ENCODE assay signal across 14 cellular contexts in genomic region chr12:59619461-59620240, GRCh38. TPM values are rescaled to one million over a fixed set of nuclear protein-coding genes. Genes with fewer than 3 reads are reported as not detected.
DNase-seq lines count a peak whose midpoint lies in the region; ATAC-seq, FAIRE-seq and TF ChIP-seq lines count a peak whose summit lies in the region.
"Had no signal": no experiment of that assay in that cellular context is flagged by ENCODE, and none has a peak within 500 bp of the region (broad histone marks: within the 10 kb centered on the region; RNA-seq: fewer than 3 reads in every experiment).

No MANE protein-coding gene starts in this region.

- H3K9me3 ChIP-seq in endothelial cell of umbilical vein (replicated peaks; ENCODE audit: control insufficient read depth, insufficient read depth, low read length) (no peaks in the 10 kb centered on the region), neuronal stem cell (replicated peaks in 1 of 2; ENCODE audit: control insufficient read depth in 2 of 2, insufficient read depth in 1 of 2, low read depth in 1 of 2, low read length in 2 of 2) (peaks cover 0 to 1% of the 10 kb centered on the region in 2 donors)
- H3K9me3 ChIP-seq: lower lobe of right lung had no signal

- H3K14ac ChIP-seq in neuronal stem cell (ENCODE audit: low read length): no peak overlapping the region

- H3K9me1 ChIP-seq in endothelial cell of umbilical vein (replicated peaks; ENCODE audit: control insufficient read depth, extremely low read depth, insufficient read depth, low read length): no peaks in the 10 kb centered on the region

- H3K36me3 ChIP-seq in endothelial cell of umbilical vein (ENCODE audit: control insufficient read depth in 2 of 2, extremely low read depth in 1 of 2, insufficient read depth in 2 of 2, low read length in 2 of 2) (no peaks in the 10 kb centered on the region), neuronal stem cell (replicated peaks in 1 of 2; ENCODE audit: control insufficient read depth in 2 of 2, insufficient read depth in 2 of 2, low read length in 2 of 2) (no peaks in the 10 kb centered on the region)
- H3K36me3 ChIP-seq: lower lobe of right lung had no signal

- H3K27me3 ChIP-seq in endothelial cell of umbilical vein (ENCODE audit: control insufficient read depth in 2 of 2, insufficient read depth in 2 of 2, low read length in 2 of 2) (no peaks in the 10 kb centered on the region), neuronal stem cell (ENCODE audit: control insufficient read depth in 3 of 3, insufficient read depth in 3 of 3, low read depth in 1 of 3, low read length in 3 of 3) (no peaks in the 10 kb centered on the region)

- H2BK120ac ChIP-seq in neuronal stem cell (ENCODE audit: low read depth, low read length): no peak overlapping the region

- no peak overlapping the region for H2AFZ ChIP-seq in endothelial cell of umbilical vein (ENCODE audit: low read depth, low read length)
- no peak overlapping the region for H2AFZ ChIP-seq in neuronal stem cell (ENCODE audit: low read length)

- POLR2A ChIA-PET in endothelial cell of umbilical vein (lab: Charles Lee): no interaction called here

- H3K4me3 ChIP-seq in endothelial cell of umbilical vein (replicated peaks in 1 of 3; ENCODE audit: insufficient read depth in 1 of 3, low read depth in 1 of 3, low read length in 3 of 3): no peak overlapping the region
- no peak overlapping the region for H3K4me3 ChIP-seq in neuronal stem cell (ENCODE audit: low read length in 2 of 2)
- H3K4me3 ChIP-seq: lower lobe of right lung had no signal

- no peak overlapping the region for H3K4ac ChIP-seq in neuronal stem cell (ENCODE audit: low read length)

- dilution Hi-C loops in endothelial cell of umbilical vein (cut with MboI; ENCODE audit: extremely low pct_ligation_motif_present, low sequenced_read_pairs): no loop called here

- H3K4me1 ChIP-seq in endothelial cell of umbilical vein (ENCODE audit: control insufficient read depth, extremely low read depth, insufficient read depth, low read length) (no peaks in the 10 kb centered on the region), neuronal stem cell (ENCODE audit: control insufficient read depth in 2 of 2, insufficient read depth in 1 of 2, low read depth in 1 of 2, low read length in 2 of 2) (no peaks in the 10 kb centered on the region)
- H3K4me1 ChIP-seq: lower lobe of right lung had no signal

- no peak overlapping the region for H3K9ac ChIP-seq in endothelial cell of umbilical vein (replicated peaks; ENCODE audit: extremely low read depth, insufficient read depth, low read length)
- no peak overlapping the region for H3K9ac ChIP-seq in neuronal stem cell (ENCODE audit: low read depth, low read length, poor library complexity)

- no peak overlapping the region for H2AK5ac ChIP-seq in neuronal stem cell (ENCODE audit: low read depth, low read length)

- ATAC-seq in GM18511 (IDR thresholded peaks at IDR 0.05; ENCODE audit: unreplicated experiment) (peak; percentile 53), GM19463 (IDR thresholded peaks at IDR 0.05; ENCODE audit: unreplicated experiment) (peak; percentile 44), HG03378 (IDR thresholded peaks at IDR 0.05; ENCODE audit: unreplicated experiment) (peak; percentile 38)
- ATAC-seq: lower lobe of right lung had no signal

- no TSS peak for BruUV-seq in endothelial cell of umbilical vein (replicated peaks; lab: Mats Ljungman, UMichigan)

- H3K4me2 ChIP-seq in endothelial cell of umbilical vein (ENCODE audit: insufficient read depth, low read length) (no peak overlapping the region), neuronal stem cell (ENCODE audit: insufficient read depth, low read length, poor library complexity, severe bottlenecking) (no peak overlapping the region)

- H3K79me1 ChIP-seq in neuronal stem cell (ENCODE audit: low read depth, low read length): no peaks in the 10 kb centered on the region

- no peak overlapping the region for H4K8ac ChIP-seq in neuronal stem cell (ENCODE audit: low read depth, low read length)

- intact Hi-C loops in endothelial cell of umbilical vein (cut with micrococcal nuclease): no loop called here

- H3K27ac ChIP-seq in endothelial cell of umbilical vein (ENCODE audit: insufficient read depth, low read depth, low read length) (no peak overlapping the region), neuronal stem cell (replicated peaks; ENCODE audit: low read length) (no peak overlapping the region)

- H3K79me2 ChIP-seq in endothelial cell of umbilical vein (ENCODE audit: control insufficient read depth, insufficient read depth, low read length): no peaks in the 10 kb centered on the region

- FAIRE-seq in endothelial cell of umbilical vein (lab: Jason Lieb, UNC): no peak
- FAIRE-seq: astrocyte, GM18507 had no signal

- no peaks in the 10 kb centered on the region for H4K20me1 ChIP-seq in endothelial cell of umbilical vein (replicated peaks; ENCODE audit: control insufficient read depth, extremely low read depth, insufficient read depth, low read length)

- no peak overlapping the region for H2BK5ac ChIP-seq in neuronal stem cell (ENCODE audit: low read length)

- H4K91ac ChIP-seq in neuronal stem cell (ENCODE audit: low read depth, low read length, poor library complexity): no peak overlapping the region

- DNase-seq in endothelial cell of umbilical vein (ENCODE audit: low read depth, low spot score): peak; percentile 7
- DNase-seq in neuronal stem cell (ENCODE audit: low spot score): no peak
- DNase-seq in HT-29 (ENCODE audit: low spot score): no peak
- no peak for DNase-seq in NCI-H524 (lab: John Stamatoyannopoulos, UW)
- DNase-seq in RPMI8226: no peak
- DNase-seq: activated CD4-positive, alpha-beta T cell treated with anti-CD3 and anti-CD28 coated beads for 4 hours; GDM1; lower lobe of right lung; NCI-H510A had no signal

- WGBS in neuronal stem cell (ENCODE audit: extremely low coverage in 2 of 2, insufficient read length in 2 of 2, insufficient replicate concordance in 1 of 2), 2 donors: no CpG with 5 or more reads among the region's 1 CpG

- TF ChIP-seq POLR2A in endothelial cell of umbilical vein (IDR thresholded peaks at IDR 0.05; ENCODE audit: low read depth, low read length): no peak

- H2BK12ac ChIP-seq in neuronal stem cell (ENCODE audit: low read length): no peak overlapping the region

- no peak for TF ChIP-seq CTCF in endothelial cell of umbilical vein (IDR thresholded peaks at IDR 0.05; ENCODE audit: extremely low read depth in 1 of 2, insufficient read depth in 1 of 2, low read depth in 1 of 2, low read length in 2 of 2)

- no peak overlapping the region for H3K23ac ChIP-seq in neuronal stem cell (ENCODE audit: low read depth, low read length, poor library complexity)

- no peak overlapping the region for H3K18ac ChIP-seq in neuronal stem cell (ENCODE audit: low read length)

- CTCF ChIA-PET in endothelial cell of umbilical vein (lab: Charles Lee): no interaction called here

- H2BK15ac ChIP-seq in neuronal stem cell (ENCODE audit: low read length): no peak overlapping the region

TF ChIP-seq in endothelial cell of umbilical vein, 7 proteins besides CTCF, POLR2A, EP300 and RAD21:
- no peak for TF ChIP-seq GATA2 (IDR thresholded peaks at IDR 0.05; ENCODE audit: insufficient read depth, insufficient read length, low read depth, low read length)
- no peak for TF ChIP-seq JUN (IDR thresholded peaks at IDR 0.05; ENCODE audit: borderline replicate concordance, insufficient read depth, insufficient read length, low read depth)
- no peak for TF ChIP-seq FOS (IDR thresholded peaks at IDR 0.05; ENCODE audit: borderline replicate concordance, insufficient read depth, low read length)
- TF ChIP-seq MAX (IDR thresholded peaks at IDR 0.05; ENCODE audit: insufficient read depth, insufficient read length): no peak
- no peak for TF ChIP-seq MYC (IDR thresholded peaks at IDR 0.05; ENCODE audit: low read depth, low read length)
- TF ChIP-seq POLR2AphosphoS5 (IDR thresholded peaks at IDR 0.05; ENCODE audit: insufficient read depth, low read depth, low read length): no peak
- no peak for TF ChIP-seq EZH2 (IDR thresholded peaks at IDR 0.05; ENCODE audit: borderline replicate concordance, low read depth, low read length, severe bottlenecking)

RNA-seq across cellular contexts. Expression of gene SLC16A7, which starts 23.8 kb away (rescaled TPM):
- total RNA-seq in endothelial cell of umbilical vein: 8.4 and 8.9 TPM in 2 replicates
- polyA plus RNA-seq in endothelial cell of umbilical vein: 1.7 and 2.9 TPM in 2 replicates
- polyA plus RNA-seq in endothelial cell of umbilical vein (2011; cell fraction: cytosol; rRNA removed): 1.9 and 2.0 TPM in 2 replicates
- 4.7 and 5.5 TPM in 2 replicates for polyA plus RNA-seq in endothelial cell of umbilical vein (2011; cell fraction: nucleus; rRNA removed)
- 2.0 and 4.2 TPM in 2 replicates for polyA plus RNA-seq in endothelial cell of umbilical vein (2012)
- polyA minus RNA-seq in endothelial cell of umbilical vein: 18.1 and 19.5 TPM in 2 replicates
- 18.7 TPM for polyA minus RNA-seq in endothelial cell of umbilical vein (2011; cell fraction: cytosol; rRNA and poly(A)+ RNA removed)
- 21.7 and 32.8 TPM in 2 replicates for polyA minus RNA-seq in endothelial cell of umbilical vein (2011; cell fraction: nucleus; rRNA and poly(A)+ RNA removed)
- 2.3 TPM for polyA plus RNA-seq in neuronal stem cell (2013, experiment 1 of 2)
- polyA plus RNA-seq in neuronal stem cell (2013, experiment 2 of 2): 2.3 TPM
- total RNA-seq in HT-29 (2014; rRNA removed; shearing (Covaris generic)): 3.0 and 15.8 TPM in 2 replicates
